1 cellular context compared by ENCODE assay signal in genomic region chr9:85421641-85422040, GRCh38.
TF ChIP-seq lines count a peak whose summit lies in the region.

No MANE protein-coding gene starts in this region.

TF ChIP-seq in SK-N-SH treated with all-trans-retinoic acid at 6 μM for 48 hours, 23 proteins besides CTCF, POLR2A, EP300 and RAD21 (continued from another document):
- TF ChIP-seq CREB5 (CRISPR knock-in tag; IDR thresholded peaks at IDR 0.05; ENCODE audit: low read depth) (no peak), TOX (CRISPR knock-in tag; IDR thresholded peaks at IDR 0.05; ENCODE audit: borderline replicate concordance) (no peak), CSRNP3 (CRISPR knock-in tag; IDR thresholded peaks at IDR 0.05) (no peak), ARNTL (CRISPR knock-in tag; IDR thresholded peaks at IDR 0.05; ENCODE audit: borderline replicate concordance, low read depth) (no peak)
